In the genomic region with DNA sequence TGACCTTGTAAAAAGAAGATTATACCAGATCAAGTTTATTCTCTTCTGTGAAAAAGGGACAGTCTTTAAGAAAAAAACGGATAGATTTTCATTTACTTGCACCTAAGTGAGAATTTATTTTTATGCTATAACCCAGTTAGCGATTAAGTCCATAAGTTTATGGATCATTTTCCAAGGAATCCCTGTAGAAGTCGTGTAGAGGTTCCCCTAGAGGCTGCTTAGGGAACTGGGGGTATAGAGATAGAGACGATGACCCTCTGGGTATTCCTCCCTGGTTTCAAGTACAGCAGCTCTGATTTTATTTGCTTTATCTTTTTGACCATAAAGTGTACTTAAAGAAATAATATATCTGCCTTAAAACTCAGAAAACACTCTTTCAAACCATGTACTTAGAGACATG, we compare ENCODE assay signal across 23 cellular contexts.
DNase-seq lines count a peak whose midpoint lies in the region; TF ChIP-seq lines count a peak whose summit lies in the region.
"Had no signal": no experiment of that assay in that cellular context is flagged by ENCODE, and none has a peak within 500 bp of the region (broad histone marks: within the 10 kb centered on the region; RNA-seq: fewer than 3 reads in every experiment).

No MANE protein-coding gene starts in this region.

- H3K4me1 Mint-ChIP-seq in chondrocyte (ENCODE audit: low read depth) = no peaks in the 10 kb centered on the region
- H3K4me1 Mint-ChIP-seq: activated B cell treated with CpG ODN at 0.5 μM for 24 hours; activated CD4-positive, alpha-beta memory T cell treated with anti-CD3 and anti-CD28 coated beads, Interleukin-2, amount 10 ng/mL, durations not matched to agents 7 days and 5 days; memory B cell; naive thymus-derived CD8-positive, alpha-beta T cell had no signal

- no peak overlapping the region for H3K27ac Mint-ChIP-seq in chondrocyte (ENCODE audit: unreplicated experiment)
- H3K27ac Mint-ChIP-seq: activated B cell treated with CpG ODN at 0.5 μM for 24 hours; activated CD4-positive, alpha-beta memory T cell treated with anti-CD3 and anti-CD28 coated beads, Interleukin-2, amount 10 ng/mL, durations not matched to agents 7 days and 5 days; memory B cell; naive thymus-derived CD8-positive, alpha-beta T cell; T-helper 1 cell treated with Interleukin-12 subunit alpha and Interleukin-12 subunit beta and Interleukin-4 antibody, amounts not matched to agents 30 μg/mL and 1 μg/mL, for 36 hours had no signal

- no peaks in the 10 kb centered on the region for H3K36me3 Mint-ChIP-seq in chondrocyte (ENCODE audit: low read depth)
- H3K36me3 Mint-ChIP-seq: memory B cell; naive thymus-derived CD8-positive, alpha-beta T cell had no signal

- H3K27me3 Mint-ChIP-seq in chondrocyte (ENCODE audit: low read depth) = no peaks in the 10 kb centered on the region
- H3K27me3 Mint-ChIP-seq: activated B cell treated with CpG ODN at 0.5 μM for 24 hours; activated CD4-positive, alpha-beta memory T cell treated with anti-CD3 and anti-CD28 coated beads, Interleukin-2, amount 10 ng/mL, durations not matched to agents 7 days and 5 days; memory B cell; naive thymus-derived CD8-positive, alpha-beta T cell had no signal

- TF ChIP-seq POLR2A in NB4 (IDR thresholded peaks at IDR 0.05; ENCODE audit: extremely low read depth, insufficient read length) = no peak

- peak; percentile 4 for DNase-seq in NCI-H82 (lab: John Stamatoyannopoulos, UW)
- no peak for DNase-seq in NCI-H82 treated with DMSO at 0.1 percent for 48 hours (lab: John Stamatoyannopoulos, UW; ENCODE audit: unreplicated experiment)
- no peak for DNase-seq in NB4 (ENCODE audit: low read depth)
- no peak for DNase-seq in chondrocyte (ENCODE audit: low spot score)
- DNase-seq in retinal pigment epithelial cell (ENCODE audit: low read depth) = no peak
- no peak for DNase-seq in stimulated activated CD4-positive, alpha-beta T cell treated with anti-CD3 and anti-CD28 coated beads, Interleukin-4, amount 100 ng/mL, for 4 hours
- no peak for DNase-seq in RPMI8226
- DNase-seq in midbrain (lab: John Stamatoyannopoulos, UW) = no peak
- DNase-seq: activated B cell treated with CpG ODN at 0.5 μM for 24 hours; activated CD4-positive, alpha-beta memory T cell treated with anti-CD3 and anti-CD28 coated beads, Interleukin-2, amount 10 ng/mL, durations not matched to agents 7 days and 5 days; activated naive CD4-positive, alpha-beta T cell; amygdala; GF-D8; hippocampal formation; naive thymus-derived CD8-positive, alpha-beta T cell; NCI-H1417; NCI-H524 treated with DMSO at 0.1 percent for 48 hours; stimulated activated CD4-positive, alpha-beta T cell treated with anti-CD3 and anti-CD28 coated beads, Interleukin-4, amount 100 ng/mL, for 24 hours; upper lobe of right lung had no signal

- H3K9me3 Mint-ChIP-seq in chondrocyte (ENCODE audit: low read depth) = no peaks in the 10 kb centered on the region
- H3K9me3 Mint-ChIP-seq: activated CD4-positive, alpha-beta memory T cell treated with anti-CD3 and anti-CD28 coated beads, Interleukin-2, amount 10 ng/mL, durations not matched to agents 7 days and 5 days; T-helper 1 cell treated with Interleukin-12 subunit alpha and Interleukin-12 subunit beta and Interleukin-4 antibody, amounts not matched to agents 30 μg/mL and 1 μg/mL, for 36 hours had no signal

- TF ChIP-seq CTCF in NB4 (IDR thresholded peaks at IDR 0.05; ENCODE audit: low read depth, low read length) (peak; percentile 27), chondrocyte (IDR thresholded peaks at IDR 0.05) (peak; percentile 33), retinal pigment epithelial cell (conservative IDR thresholded peaks at IDR 0.05; ENCODE audit: low read depth, low read length) (peak; percentile 28)

- H3K4me3 ChIP-seq in NB4 (ENCODE audit: low read depth, low read length) (no peak overlapping the region), retinal pigment epithelial cell (ENCODE audit: low read length) (no peak overlapping the region)
- H3K4me3 ChIP-seq: BLaER1 treated with 17β-estradiol and CSF1 and Interleukin-3, amounts not matched to agents 10 nM and 100 nM; smooth muscle cell; upper lobe of right lung had no signal

- no peak overlapping the region for H3K4me3 Mint-ChIP-seq in chondrocyte (ENCODE audit: unreplicated experiment)
- H3K4me3 Mint-ChIP-seq: activated B cell treated with CpG ODN at 0.5 μM for 24 hours; activated CD4-positive, alpha-beta memory T cell treated with anti-CD3 and anti-CD28 coated beads, Interleukin-2, amount 10 ng/mL, durations not matched to agents 7 days and 5 days; memory B cell; naive thymus-derived CD8-positive, alpha-beta T cell; T-helper 1 cell treated with Interleukin-12 subunit alpha and Interleukin-12 subunit beta and Interleukin-4 antibody, amounts not matched to agents 30 μg/mL and 1 μg/mL, for 36 hours had no signal
